Comparison of ENCODE assay signal across 9 cellular contexts in the genomic region with DNA sequence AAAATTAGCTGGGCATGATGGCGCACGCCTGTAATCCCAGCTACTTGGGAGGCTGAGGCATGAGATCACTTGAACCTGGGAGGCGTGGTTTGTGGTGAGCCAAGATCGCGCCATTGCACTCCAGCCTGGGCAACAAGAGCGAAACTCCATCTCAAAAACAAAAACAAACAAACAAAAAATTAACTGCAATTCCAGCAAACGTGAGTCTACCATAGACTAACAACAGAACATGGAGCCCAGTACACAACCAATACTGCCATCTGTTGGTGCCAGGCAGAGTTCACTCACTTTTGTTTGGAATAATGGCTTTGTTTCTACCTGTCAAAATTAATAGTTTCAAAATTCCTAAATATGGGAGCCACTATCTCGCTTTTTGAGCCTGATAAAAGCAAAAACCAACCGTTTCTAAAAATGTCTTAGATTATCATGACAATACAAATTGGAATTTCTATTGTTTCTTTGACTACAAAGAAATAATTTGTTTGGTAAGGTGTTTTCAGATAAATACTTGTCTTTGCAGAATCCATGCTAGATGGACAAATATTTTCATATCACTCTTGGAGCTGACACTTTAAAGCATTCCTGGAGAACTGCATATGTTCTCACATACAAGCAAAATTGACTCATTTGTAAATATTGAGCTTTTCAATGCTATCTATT. TPM values are rescaled to one million over a fixed set of nuclear protein-coding genes. Genes with fewer than 3 reads are reported as not detected.
DNase-seq lines count a peak whose midpoint lies in the region; ATAC-seq, FAIRE-seq and TF ChIP-seq lines count a peak whose summit lies in the region.
"Had no signal": no experiment of that assay in that cellular context is flagged by ENCODE, and none has a peak within 500 bp of the region (broad histone marks: within the 10 kb centered on the region; RNA-seq: fewer than 3 reads in every experiment).

No MANE protein-coding gene starts in this region.

- in situ Hi-C loops in astrocyte of the cerebellum (cut with HindIII; ENCODE audit: low sequenced_read_pairs): no loop called here
- in situ Hi-C loops in HepG2 (cut with HindIII; ENCODE audit: extremely low pct_ligation_motif_present, low pct_unique_long_range_greater_than_20kb): loop anchor here (5.0 kb wide), 1 partner anchor 88 kb away; no protein-coding TSS in a partner anchor

- H3K9ac ChIP-seq in HepG2 (ENCODE audit: insufficient read depth, low read depth, low read length): no peak overlapping the region

- H3K4me1 ChIP-seq in A549 (0 out of 3 replicates have a peak, but pooled peaks cover 4% of the 10 kb centered on the region), HepG2 (ENCODE audit: insufficient read depth, low read length) (no peaks in the 10 kb centered on the region)

- 57% methylated on average over 8 of the region's 9 CpGs for WGBS in A549 (ENCODE audit: missing lambda C conversion rate)
- WGBS in HepG2 (ENCODE audit: low lambda C conversion rate): 49% methylated on average over 9 of the region's 9 CpGs

- CTCF ChIA-PET in A549 (lab: Yijun Ruan, JAX): interaction anchor here (0.6 to 1.9 kb wide), 6 partner anchors 9 to 771 kb away, joined by 3 to 6 read pairs (median 4); no protein-coding TSS in a partner anchor
- CTCF ChIA-PET in HepG2 (lab: Yijun Ruan, JAX; ENCODE audit: low intra/inter-chr PET ratio, low total read pairs): interaction anchor here (2.1 to 2.9 kb wide), 2 partner anchors 73 to 89 kb away, joined by 8 to 16 read pairs; no protein-coding TSS in a partner anchor

- TF ChIP-seq RAD21 in A549 (conservative IDR thresholded peaks at IDR 0.05 in 1 of 2, IDR thresholded peaks at IDR 0.05 in 1 of 2) (peak; percentile 49 to 66), HepG2 (CRISPR knock-in tag; IDR thresholded peaks at IDR 0.05) (no peak)

- H3K27ac ChIP-seq in A549 (no peak overlapping the region), HepG2 (ENCODE audit: extremely low read length, insufficient read depth, low read length) (no peak overlapping the region)

- H3K9me3 ChIP-seq in A549 (no peaks in the 10 kb centered on the region), HepG2 (ENCODE audit: low read length) (no peaks in the 10 kb centered on the region)

- H3K27me3 ChIP-seq in HepG2 (ENCODE audit: control insufficient read depth in 1 of 2, insufficient read depth in 2 of 2, low read length in 2 of 2): no peaks in the 10 kb centered on the region

- POLR2A ChIA-PET in A549 (lab: Yijun Ruan, JAX) (no interaction called here), HepG2 (lab: Yijun Ruan, JAX) (no interaction called here)

- no peak overlapping the region for H2AFZ ChIP-seq in HepG2 (ENCODE audit: low read length)

- TF ChIP-seq POLR2A in A549 (IDR thresholded peaks at IDR 0.05; ENCODE audit: low read length): no peak
- no peak for TF ChIP-seq POLR2A in HepG2 (IDR thresholded peaks at IDR 0.05; ENCODE audit: insufficient read depth in 1 of 2, low read depth in 2 of 2, low read length in 2 of 2)

- FAIRE-seq in A549 (lab: Jason Lieb, UNC): no peak
- FAIRE-seq in HepG2 (lab: Jason Lieb, UNC): peak; percentile 67
- FAIRE-seq: colon had no signal

- intact Hi-C loops in HepG2 (cut with micrococcal nuclease; ENCODE audit: unreplicated experiment): loop anchor here (1.0 to 2.0 kb wide), 3 partner anchors 73 to 188 kb away; no protein-coding TSS in a partner anchor

- TF ChIP-seq EP300 in A549 (IDR thresholded peaks at IDR 0.05) (no peak), HepG2 (IDR thresholded peaks at IDR 0.05; ENCODE audit: low read depth in 2 of 2, low read length in 2 of 2) (no peak), HepG2 (CRISPR knock-in tag; IDR thresholded peaks at IDR 0.05; ENCODE audit: borderline replicate concordance) (no peak)

- H3K4me3 ChIP-seq in A549 (no peak overlapping the region), astrocyte of the cerebellum (ENCODE audit: low read depth, low read length) (no peak overlapping the region), HepG2 (replicated peaks in 1 of 3; ENCODE audit: insufficient read depth in 1 of 3, low read depth in 2 of 3, low read length in 3 of 3) (no peak overlapping the region)

- no TSS peak for BruUV-seq in HepG2 (replicated peaks; lab: Mats Ljungman, UMichigan)

- TF ChIP-seq CTCF in A549 (IDR thresholded peaks at IDR 0.05) (peak; percentile 43; the same call in 2 of the 3 replicates), astrocyte of the cerebellum (IDR thresholded peaks at IDR 0.05; ENCODE audit: low read depth, low read length, missing control alignments) (peak; percentile 70), HepG2 (CRISPR knock-in tag; IDR thresholded peaks at IDR 0.05) (peak; percentile 71)

- H3K79me2 ChIP-seq in HepG2 (ENCODE audit: insufficient read depth, low read length): no peaks in the 10 kb centered on the region

- peak; percentile 11 to 32 for DNase-seq in A549 (ENCODE audit: low read depth in 1 of 2, low spot score in 1 of 2)
- peak; percentile 49 for DNase-seq in ELR (ENCODE audit: low read depth)
- peak; percentile 34 for DNase-seq in NCI-H2171 (lab: John Stamatoyannopoulos, UW)
- DNase-seq in astrocyte of the cerebellum (ENCODE audit: low read depth): no peak
- DNase-seq in HepG2 (ENCODE audit: low spot score): peak; percentile 17
- no peak for DNase-seq in NCI-H187 treated with DMSO at 0.1 percent for 48 hours (lab: John Stamatoyannopoulos, UW)

- peak in 1 of 2 experiments; percentile 58; a peak in 1 of 6 replicates for ATAC-seq in A549
- ATAC-seq in HepG2: peak; percentile 57; the same call in 2 of the 3 replicates
- no peak for ATAC-seq in GM19328 (IDR thresholded peaks at IDR 0.05; ENCODE audit: unreplicated experiment)
- ATAC-seq in GM21515 (IDR thresholded peaks at IDR 0.05; ENCODE audit: unreplicated experiment): no peak

- H3K4me2 ChIP-seq in A549 (no peak overlapping the region), HepG2 (ENCODE audit: low read depth, low read length) (no peak overlapping the region)

- H3K36me3 ChIP-seq in HepG2 (replicated peaks in 1 of 2; ENCODE audit: control insufficient read depth in 1 of 2, insufficient read depth in 2 of 2, low read length in 2 of 2): no peaks in the 10 kb centered on the region

- no peaks in the 10 kb centered on the region for H4K20me1 ChIP-seq in HepG2 (ENCODE audit: insufficient read depth, low read length)

RNA-seq across cellular contexts. Expression of gene GPR176, which starts 45.0 kb away (rescaled TPM):
- polyA plus RNA-seq in A549 (2011; rRNA removed) (1.5 and 2.0 TPM in 2 replicates), A549 (2017; fragmentation: RNase III; extraction: RNeasy Plus Mini Kit Qiagen cat#74134 plus additional on column Dnase treatment) (7.1 to 8.1 TPM (median 8.1 TPM) in 3 replicates), HepG2 (2011; rRNA removed) (0.11 and 0.17 TPM in 2 replicates)
- polyA plus RNA-seq in A549 (2012; cell fraction: cytosol; rRNA removed): 1.2 and 1.7 TPM in 2 replicates
- polyA plus RNA-seq in A549 (2012; cell fraction: nucleus; rRNA removed): 1.2 and 2.5 TPM in 2 replicates
- 2.9 and 8.2 TPM in 2 replicates for polyA minus RNA-seq in A549 (2011; rRNA and poly(A)+ RNA removed)
- total RNA-seq in HepG2 (2016; rRNA removed; fragmentation: Illumina TruSeq; extraction: Trizol): 0.15 and 0.20 TPM in 2 replicates
- not detected in 2 replicates for total RNA-seq in HepG2 (2016; cell fraction: cytosol; rRNA removed; fragmentation: Illumina TruSeq; extraction: Trizol; ENCODE audit: low read depth)
- total RNA-seq in HepG2 (2016; cell fraction: insoluble cytoplasmic fraction; rRNA removed; fragmentation: Illumina TruSeq; extraction: Trizol): 0.12 and 0.24 TPM in 2 replicates
- 0.19 and 0.21 TPM in 2 replicates for total RNA-seq in HepG2 (2016; cell fraction: membrane; rRNA removed; fragmentation: Illumina TruSeq; extraction: Trizol)
- total RNA-seq in HepG2 (2016; cell fraction: nucleus; rRNA removed; fragmentation: Illumina TruSeq; extraction: Trizol): 0.19 and 0.22 TPM in 2 replicates
- 0.24 and 0.28 TPM in 2 replicates for polyA plus RNA-seq in HepG2 (2011; cell fraction: cytosol; rRNA removed)
- 0.06 and 0.12 TPM in 2 replicates for polyA plus RNA-seq in HepG2 (2011; cell fraction: nucleus; rRNA removed)
- 0.17 and 0.24 TPM in 2 replicates for polyA plus RNA-seq in HepG2 (2012)
- polyA plus RNA-seq in HepG2 (2016; cell fraction: cytosol; fragmentation: Illumina TruSeq; extraction: Trizol; ENCODE audit: low read depth): 0.02 TPM in 1 of 2 replicates, not detected in the other
- 0.05 and 0.16 TPM in 2 replicates for polyA plus RNA-seq in HepG2 (2016; cell fraction: insoluble cytoplasmic fraction; fragmentation: Illumina TruSeq; extraction: Trizol; ENCODE audit: low read depth)
- 0.05 and 0.16 TPM in 2 replicates for polyA plus RNA-seq in HepG2 (2016; cell fraction: membrane; fragmentation: Illumina TruSeq; extraction: Trizol; ENCODE audit: low read depth)
- polyA plus RNA-seq in HepG2 (2016; cell fraction: nucleus; fragmentation: Illumina TruSeq; extraction: Trizol; ENCODE audit: insufficient read depth, low read depth): 0.24 TPM in 1 of 2 replicates, not detected in the other
- polyA minus RNA-seq in HepG2 (2011; rRNA and poly(A)+ RNA removed; ENCODE audit: low replicate concordance): 2.2 and 40.9 TPM in 2 replicates
- not detected in 2 replicates for polyA minus RNA-seq in HepG2 (2011; cell fraction: cytosol; rRNA and poly(A)+ RNA removed)
- polyA minus RNA-seq in HepG2 (2011; cell fraction: nucleus; rRNA and poly(A)+ RNA removed): 0.37 and 0.39 TPM in 2 replicates

RNA-seq across cellular contexts. Expression of gene EIF2AK4, which starts 58.9 kb away (rescaled TPM):
- 38.3 and 38.6 TPM in 2 replicates for polyA plus RNA-seq in A549 (2011; rRNA removed)
- 19.5 and 22.1 TPM in 2 replicates for polyA plus RNA-seq in A549 (2012; cell fraction: cytosol; rRNA removed)
- polyA plus RNA-seq in A549 (2012; cell fraction: nucleus; rRNA removed): 11.3 and 12.1 TPM in 2 replicates
- 19.5 to 23.0 TPM (median 22.2 TPM) in 3 replicates for polyA plus RNA-seq in A549 (2017; fragmentation: RNase III; extraction: RNeasy Plus Mini Kit Qiagen cat#74134 plus additional on column Dnase treatment)
- polyA minus RNA-seq in A549 (2011; rRNA and poly(A)+ RNA removed): 43.5 and 44.0 TPM in 2 replicates
- total RNA-seq in HepG2 (2016; rRNA removed; fragmentation: Illumina TruSeq; extraction: Trizol): 58.9 and 87.3 TPM in 2 replicates
- 21.6 and 23.6 TPM in 2 replicates for total RNA-seq in HepG2 (2016; cell fraction: cytosol; rRNA removed; fragmentation: Illumina TruSeq; extraction: Trizol; ENCODE audit: low read depth)
- total RNA-seq in HepG2 (2016; cell fraction: insoluble cytoplasmic fraction; rRNA removed; fragmentation: Illumina TruSeq; extraction: Trizol): 64.0 and 92.3 TPM in 2 replicates
- total RNA-seq in HepG2 (2016; cell fraction: membrane; rRNA removed; fragmentation: Illumina TruSeq; extraction: Trizol): 53.8 and 56.3 TPM in 2 replicates
- total RNA-seq in HepG2 (2016; cell fraction: nucleus; rRNA removed; fragmentation: Illumina TruSeq; extraction: Trizol): 43.7 and 47.1 TPM in 2 replicates
- 52.0 and 62.3 TPM in 2 replicates for polyA plus RNA-seq in HepG2 (2011; rRNA removed)
- polyA plus RNA-seq in HepG2 (2011; cell fraction: cytosol; rRNA removed): 41.9 and 51.7 TPM in 2 replicates
- polyA plus RNA-seq in HepG2 (2011; cell fraction: nucleus; rRNA removed): 30.6 and 34.3 TPM in 2 replicates
- 43.5 and 57.9 TPM in 2 replicates for polyA plus RNA-seq in HepG2 (2012)
- 12.7 and 14.9 TPM in 2 replicates for polyA plus RNA-seq in HepG2 (2016; cell fraction: cytosol; fragmentation: Illumina TruSeq; extraction: Trizol; ENCODE audit: low read depth)
- 77.8 and 78.4 TPM in 2 replicates for polyA plus RNA-seq in HepG2 (2016; cell fraction: insoluble cytoplasmic fraction; fragmentation: Illumina TruSeq; extraction: Trizol; ENCODE audit: low read depth)
- 35.6 and 35.9 TPM in 2 replicates for polyA plus RNA-seq in HepG2 (2016; cell fraction: membrane; fragmentation: Illumina TruSeq; extraction: Trizol; ENCODE audit: low read depth)
- polyA plus RNA-seq in HepG2 (2016; cell fraction: nucleus; fragmentation: Illumina TruSeq; extraction: Trizol; ENCODE audit: insufficient read depth, low read depth): 47.7 and 49.8 TPM in 2 replicates
- polyA minus RNA-seq in HepG2 (2011; rRNA and poly(A)+ RNA removed; ENCODE audit: low replicate concordance): 60.5 and 98.2 TPM in 2 replicates
- polyA minus RNA-seq in HepG2 (2011; cell fraction: cytosol; rRNA and poly(A)+ RNA removed): 40.2 and 44.5 TPM in 2 replicates
- 128 and 137 TPM in 2 replicates for polyA minus RNA-seq in HepG2 (2011; cell fraction: nucleus; rRNA and poly(A)+ RNA removed)

Comparison
In these comparisons a context has a peak if more than half of its experiments do, and no peak if none do; other contexts are left out.
1. DNase-seq: peak in A549 (2 of 2), ELR (single experiment), NCI-H2171 (single experiment) and HepG2 (single experiment); none in astrocyte of the cerebellum (single experiment) and NCI-H187 treated with DMSO at 0.1 percent for 48 hours (single experiment).
2. Of the 38 proteins assayed by ChIP-seq in both HepG2 and A549: peak only in HepG2: none; only in A549: RAD21; in both: CTCF and SMC3; in neither: 35.
3. Peak in every context shown above with its lines, with median percentiles within 50 percentile points of each other: CTCF ChIP-seq.